ENCODE assay signal across 8 cellular contexts in the genomic region with DNA sequence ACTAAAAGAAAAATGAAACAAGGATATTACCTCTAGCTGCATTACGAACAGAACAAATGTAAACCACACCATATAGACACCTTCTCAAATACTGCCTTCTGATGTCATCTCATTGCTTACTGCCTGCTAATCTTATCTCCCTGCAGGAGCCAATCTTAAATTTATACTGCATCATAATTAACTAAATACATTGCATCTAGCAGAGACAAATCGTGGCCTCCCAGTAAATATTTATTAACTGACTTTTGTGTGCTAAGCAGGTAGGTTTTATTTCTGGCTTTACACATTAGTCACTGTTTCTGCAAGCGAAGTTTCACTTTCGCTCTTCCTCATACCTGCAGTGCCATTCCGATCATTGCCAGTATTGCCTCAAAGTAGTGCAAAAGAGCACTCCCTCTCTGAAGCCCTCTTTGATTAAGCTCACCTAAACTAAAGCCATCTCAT.
A peak's percentile ranks its signal among the peaks of the same experiment; 100 is the strongest.
DNase-seq lines count a peak whose midpoint lies in the region; ATAC-seq, FAIRE-seq and TF ChIP-seq lines count a peak whose summit lies in the region.

No MANE protein-coding gene starts in this region.

- peaks cover 52% of the 10 kb centered on the region for H3K4me1 Mint-ChIP-seq in activated CD4-positive, alpha-beta T cell treated with anti-CD3 and anti-CD28 coated beads, Interleukin-2, amount 10 ng/mL, durations not matched to agents 24 days and 14 days

- no peak for TF ChIP-seq POLR2A in H54 (IDR thresholded peaks at IDR 0.05; ENCODE audit: low read depth, low read length)

- no peak overlapping the region for H3K27ac ChIP-seq in dorsolateral prefrontal cortex

- no peak for TF ChIP-seq CTCF in dorsolateral prefrontal cortex (IDR thresholded peaks at IDR 0.05 in 54 of 56, conservative IDR thresholded peaks at IDR 0.05 in 2 of 56; ENCODE audit: low read depth in 1 of 56, partially characterized antibody in 56 of 56)

- peak overlapping the region; percentile 3 for H3K9ac ChIP-seq in mucosa of stomach (ENCODE audit: low read length)

- H3K4me3 Mint-ChIP-seq in activated CD4-positive, alpha-beta T cell treated with anti-CD3 and anti-CD28 coated beads, Interleukin-2, amount 10 ng/mL, durations not matched to agents 24 days and 14 days, result peak overlapping the region; percentile 84

- H3K27me3 Mint-ChIP-seq in activated CD4-positive, alpha-beta T cell treated with anti-CD3 and anti-CD28 coated beads, Interleukin-2, amount 10 ng/mL, durations not matched to agents 24 days and 14 days, result no peaks in the 10 kb centered on the region

- no peak overlapping the region for H3K4me3 ChIP-seq in mucosa of stomach (ENCODE audit: low read length)
- peak overlapping the region in 4 of 59 donors; percentile 11 to 35 (median 22) for H3K4me3 ChIP-seq in dorsolateral prefrontal cortex

- no peaks in the 10 kb centered on the region for H3K36me3 ChIP-seq in mucosa of stomach (ENCODE audit: control insufficient read depth, insufficient read depth, low read length)

- peak; percentile 48 for FAIRE-seq in A204.1 (lab: Jason Lieb, UNC)
- no peak for FAIRE-seq in H54 (lab: Jason Lieb, UNC)

- no peaks in the 10 kb centered on the region for H3K9me3 ChIP-seq in mucosa of stomach (ENCODE audit: control insufficient read depth, low read length)

- H3K27ac Mint-ChIP-seq in activated CD4-positive, alpha-beta T cell treated with anti-CD3 and anti-CD28 coated beads, Interleukin-2, amount 10 ng/mL, durations not matched to agents 24 days and 14 days, result peak overlapping the region; percentile 80

- intact Hi-C loops in activated CD4-positive, alpha-beta T cell treated with anti-CD3 and anti-CD28 coated beads, Interleukin-2, amount 10 ng/mL, durations not matched to agents 24 days and 14 days (cut with micrococcal nuclease), result loop anchor here (1.0 to 10.0 kb wide), 4 partner anchors 9 to 389 kb away; no protein-coding TSS in a partner anchor
- intact Hi-C loops in dorsolateral prefrontal cortex (cut with DNase I), result no loop called here

- peaks cover 1% of the 10 kb centered on the region for H3K36me3 Mint-ChIP-seq in activated CD4-positive, alpha-beta T cell treated with anti-CD3 and anti-CD28 coated beads, Interleukin-2, amount 10 ng/mL, durations not matched to agents 24 days and 14 days (ENCODE audit: low read depth)

- DNase-seq in activated CD4-positive, alpha-beta T cell treated with anti-CD3 and anti-CD28 coated beads, Interleukin-2, amount 10 ng/mL, durations not matched to agents 24 days and 14 days, result peak; percentile 86
- DNase-seq in H54 (ENCODE audit: insufficient read length, low spot score), result no peak
- DNase-seq in dorsolateral prefrontal cortex, result no peak
- DNase-seq in SKM-1 treated with dmso at 0.1 percent for 144 hours (lab: John Stamatoyannopoulos, UW; ENCODE audit: unreplicated experiment), result no peak

- peak; percentile 90 for ATAC-seq in GM18873 (IDR thresholded peaks at IDR 0.05; ENCODE audit: low FRiP score, unreplicated experiment)
- peak; percentile 87 for ATAC-seq in HG03060 (IDR thresholded peaks at IDR 0.05; ENCODE audit: low read depth, unreplicated experiment)

- peaks cover 36% of the 10 kb centered on the region for H3K4me1 ChIP-seq in mucosa of stomach (ENCODE audit: control insufficient read depth, insufficient read depth, low read length)

- H3K27me3 ChIP-seq in mucosa of stomach (ENCODE audit: control insufficient read depth, insufficient read depth, low read length) (no peaks in the 10 kb centered on the region), dorsolateral prefrontal cortex (no peaks in the 10 kb centered on the region)

- no peaks in the 10 kb centered on the region for H3K9me3 Mint-ChIP-seq in activated CD4-positive, alpha-beta T cell treated with anti-CD3 and anti-CD28 coated beads, Interleukin-2, amount 10 ng/mL, durations not matched to agents 24 days and 14 days
